16 cellular contexts compared by ENCODE assay signal in genomic region chr15:36965561-36966342, GRCh38.
"Had no signal": no experiment of that assay in that cellular context is flagged by ENCODE, and none has a peak within 500 bp of the region (broad histone marks: within the 10 kb centered on the region; RNA-seq: fewer than 3 reads in every experiment).

No MANE protein-coding gene starts in this region.

- H3K9me3 ChIP-seq: body of pancreas, spleen, tibial nerve had no signal

- H3K9me3 Mint-ChIP-seq: activated CD4-positive, alpha-beta memory T cell treated with anti-CD3 and anti-CD28 coated beads for 36 hours; activated naive CD8-positive, alpha-beta T cell treated with anti-CD3 and anti-CD28 coated beads, Interleukin-2, amount 50 U/mL, for 24 hours; mesothelial cell of epicardium; neural crest cell; stimulated activated naive B cell treated with anti-CD40 and anti-IgM and Interleukin-4, amounts not matched to agents 10 μg/mL and 1 μg/mL and 100 μg/mL, for 72 hours had no signal

- H3K27me3 Mint-ChIP-seq: activated CD4-positive, alpha-beta memory T cell treated with anti-CD3 and anti-CD28 coated beads for 36 hours; activated naive CD8-positive, alpha-beta T cell treated with anti-CD3 and anti-CD28 coated beads, Interleukin-2, amount 50 U/mL, for 24 hours; dendritic cell treated with granulocyte-macrophage colony-stimulating factor and Interleukin-4, amounts not matched to agents 40 ng/mL and 50 ng/mL, for 4 days; stimulated activated naive B cell treated with anti-CD40 and anti-IgM and Interleukin-4, amounts not matched to agents 10 μg/mL and 1 μg/mL and 100 μg/mL, for 72 hours had no signal

- H3K36me3 Mint-ChIP-seq: activated CD4-positive, alpha-beta memory T cell treated with anti-CD3 and anti-CD28 coated beads for 36 hours; stimulated activated naive B cell treated with anti-CD40 and anti-IgM and Interleukin-4, amounts not matched to agents 10 μg/mL and 1 μg/mL and 100 μg/mL, for 72 hours had no signal

- H3K4me3 ChIP-seq: body of pancreas, spleen, tibial nerve had no signal

- H3K4me1 ChIP-seq: foreskin keratinocyte, tibial nerve had no signal

- H3K4me1 Mint-ChIP-seq: activated naive CD8-positive, alpha-beta T cell treated with anti-CD3 and anti-CD28 coated beads, Interleukin-2, amount 50 U/mL, for 24 hours; neural crest cell; stimulated activated naive B cell treated with anti-CD40 and anti-IgM and Interleukin-4, amounts not matched to agents 10 μg/mL and 1 μg/mL and 100 μg/mL, for 72 hours had no signal

- H3K27ac ChIP-seq: foreskin keratinocyte, spleen, tibial nerve had no signal

- H3K36me3 ChIP-seq: spleen, tibial nerve had no signal

- H3K27ac Mint-ChIP-seq: activated CD4-positive, alpha-beta memory T cell treated with anti-CD3 and anti-CD28 coated beads for 36 hours; activated naive CD8-positive, alpha-beta T cell treated with anti-CD3 and anti-CD28 coated beads, Interleukin-2, amount 50 U/mL, for 24 hours; activated T-cell treated with anti-CD3 and anti-CD28 coated beads, Interleukin-2, amount 50 U/mL, for 72 hours; dendritic cell treated with granulocyte-macrophage colony-stimulating factor and Interleukin-4, amounts not matched to agents 40 ng/mL and 50 ng/mL, for 4 days; mesothelial cell of epicardium; stimulated activated naive B cell treated with anti-CD40 and anti-IgM and Interleukin-4, amounts not matched to agents 10 μg/mL and 1 μg/mL and 100 μg/mL, for 72 hours had no signal

- H3K4me3 Mint-ChIP-seq: activated CD4-positive, alpha-beta memory T cell treated with anti-CD3 and anti-CD28 coated beads for 36 hours; activated naive CD8-positive, alpha-beta T cell treated with anti-CD3 and anti-CD28 coated beads, Interleukin-2, amount 50 U/mL, for 24 hours; activated T-cell treated with anti-CD3 and anti-CD28 coated beads, Interleukin-2, amount 50 U/mL, for 72 hours; dendritic cell treated with granulocyte-macrophage colony-stimulating factor and Interleukin-4, amounts not matched to agents 40 ng/mL and 50 ng/mL, for 4 days; mesothelial cell of epicardium; neural crest cell; stimulated activated naive B cell treated with anti-CD40 and anti-IgM and Interleukin-4, amounts not matched to agents 10 μg/mL and 1 μg/mL and 100 μg/mL, for 72 hours had no signal

- DNase-seq: activated CD4-positive, alpha-beta memory T cell treated with anti-CD3 and anti-CD28 coated beads for 36 hours; activated CD4-positive, alpha-beta T cell treated with anti-CD3 and anti-CD28 coated beads for 1 hour; activated naive CD4-positive, alpha-beta T cell; activated naive CD8-positive, alpha-beta T cell treated with anti-CD3 and anti-CD28 coated beads, Interleukin-2, amount 50 U/mL, for 24 hours; activated T-cell treated with anti-CD3 and anti-CD28 coated beads, Interleukin-2, amount 50 U/mL, for 72 hours; cerebellar nuclear complex; foreskin keratinocyte; head of caudate nucleus; spleen; stimulated activated CD4-positive, alpha-beta T cell treated with anti-CD3 and anti-CD28 coated beads, Interleukin-1b, Interleukin-23, amount 100 ng/mL, for 48 hours; stimulated activated naive B cell treated with anti-CD40 and anti-IgM and Interleukin-4, amounts not matched to agents 10 μg/mL and 1 μg/mL and 100 μg/mL, for 72 hours had no signal

- ATAC-seq: activated naive CD8-positive, alpha-beta T cell treated with anti-CD3 and anti-CD28 coated beads, Interleukin-2, amount 50 U/mL, for 24 hours; activated T-cell treated with anti-CD3 and anti-CD28 coated beads, Interleukin-2, amount 50 U/mL, for 72 hours; body of pancreas; foreskin keratinocyte; stimulated activated naive B cell treated with anti-CD40 and anti-IgM and Interleukin-4, amounts not matched to agents 10 μg/mL and 1 μg/mL and 100 μg/mL, for 72 hours had no signal

- H3K27me3 ChIP-seq: body of pancreas, foreskin keratinocyte, spleen, tibial nerve had no signal
